In the genomic region with DNA sequence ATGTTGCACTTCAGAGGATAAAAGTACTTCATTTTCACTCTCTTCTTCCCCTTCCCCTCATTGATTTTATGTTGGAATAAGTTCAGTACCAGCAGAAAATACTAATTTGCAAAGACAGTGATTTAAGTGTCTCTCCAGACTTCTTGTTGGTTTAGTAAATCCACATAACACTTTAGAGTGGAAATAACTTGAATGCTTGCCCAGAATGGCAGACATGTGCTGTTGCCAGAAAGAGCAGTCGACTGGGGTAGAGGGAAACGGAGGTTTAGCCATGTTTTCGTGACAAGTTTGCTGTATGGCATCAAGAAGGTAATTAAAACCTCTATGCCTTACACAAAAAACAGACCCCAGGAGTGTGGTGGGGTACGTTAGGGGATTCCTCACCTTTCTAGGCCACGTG, we compare ENCODE assay signal across 21 cellular contexts.
DNase-seq lines count a peak whose midpoint lies in the region; ATAC-seq lines count a peak whose summit lies in the region.
"Had no signal": no experiment of that assay in that cellular context is flagged by ENCODE, and none has a peak within 500 bp of the region (broad histone marks: within the 10 kb centered on the region; RNA-seq: fewer than 3 reads in every experiment).

No MANE protein-coding gene starts in this region.

- DNase-seq in DMS79 (lab: John Stamatoyannopoulos, UW) (peak; percentile 89), MG63 (peak; percentile 10), midbrain (lab: John Stamatoyannopoulos, UW) (peak; percentile 7), NCI-H2196 (lab: John Stamatoyannopoulos, UW; ENCODE audit: unreplicated experiment) (no peak), nucleus accumbens (lab: John Stamatoyannopoulos, UW) (no peak)
- DNase-seq in stimulated activated CD4-positive, alpha-beta T cell treated with anti-CD3 and anti-CD28 coated beads, Interleukin-2, amount 100 ng/mL, for 24 hours: no peak
- DNase-seq: AML-193; Calu3; H7; hypothalamus; Karpas-422; mucosa of descending colon; NCI-H1436; NCI-H526; occipital lobe; stimulated activated CD4-positive, alpha-beta T cell treated with anti-CD3 and anti-CD28 coated beads, Interleukin-4, amount 100 ng/mL, for 24 hours had no signal

- H3K27ac Mint-ChIP-seq in activated T-helper 17 cell treated with anti-CD3 and anti-CD28 coated beads, Interleukin-2, amount 50 U/mL, for 72 hours: peak overlapping the region; percentile 90
- H3K27ac Mint-ChIP-seq: activated naive CD4-positive, alpha-beta T cell treated with anti-CD3 and anti-CD28 coated beads, Interleukin-2, amount 50 U/mL, for 24 hours; WTC11 had no signal

- ATAC-seq in activated T-helper 17 cell treated with anti-CD3 and anti-CD28 coated beads, Interleukin-2, amount 50 U/mL, for 72 hours (replicated peaks): no peak
- ATAC-seq in GM18511 (IDR thresholded peaks at IDR 0.05; ENCODE audit: unreplicated experiment): no peak
- ATAC-seq: mucosa of descending colon, WTC11 had no signal

- H3K4me3 ChIP-seq in MG63: no peak overlapping the region
- H3K4me3 ChIP-seq: mucosa of descending colon, tibial nerve had no signal

- H3K4me3 Mint-ChIP-seq in activated T-helper 17 cell treated with anti-CD3 and anti-CD28 coated beads, Interleukin-2, amount 50 U/mL, for 72 hours: peak overlapping the region; percentile 67
- H3K4me3 Mint-ChIP-seq: activated naive CD4-positive, alpha-beta T cell treated with anti-CD3 and anti-CD28 coated beads, Interleukin-2, amount 50 U/mL, for 24 hours; WTC11 had no signal

- peaks cover 3% of the 10 kb centered on the region for H3K9me3 Mint-ChIP-seq in activated T-helper 17 cell treated with anti-CD3 and anti-CD28 coated beads, Interleukin-2, amount 50 U/mL, for 72 hours

- H3K27me3 ChIP-seq in MG63: no peaks in the 10 kb centered on the region
- H3K27me3 ChIP-seq: tibial nerve had no signal

- H3K36me3 Mint-ChIP-seq in activated T-helper 17 cell treated with anti-CD3 and anti-CD28 coated beads, Interleukin-2, amount 50 U/mL, for 72 hours (ENCODE audit: low read depth): peaks cover 6% of the 10 kb centered on the region
- H3K36me3 Mint-ChIP-seq: WTC11 had no signal

- no peaks in the 10 kb centered on the region for H3K9me3 ChIP-seq in MG63
- H3K9me3 ChIP-seq: mucosa of descending colon had no signal

- no peaks in the 10 kb centered on the region for H3K36me3 ChIP-seq in MG63
- H3K36me3 ChIP-seq: tibial nerve had no signal

- no peaks in the 10 kb centered on the region for H3K27me3 Mint-ChIP-seq in activated T-helper 17 cell treated with anti-CD3 and anti-CD28 coated beads, Interleukin-2, amount 50 U/mL, for 72 hours
- H3K27me3 Mint-ChIP-seq: activated naive CD4-positive, alpha-beta T cell treated with anti-CD3 and anti-CD28 coated beads, Interleukin-2, amount 50 U/mL, for 24 hours had no signal

- H3K4me1 Mint-ChIP-seq in activated T-helper 17 cell treated with anti-CD3 and anti-CD28 coated beads, Interleukin-2, amount 50 U/mL, for 72 hours: peaks cover 27% of the 10 kb centered on the region

Comparison
In these comparisons a context has a peak if more than half of its experiments do, and no peak if none do; other contexts are left out.
1. DNase-seq: peak in DMS79 (single experiment), MG63 (single experiment) and midbrain (single experiment); none in NCI-H2196 (single experiment), stimulated activated CD4-positive, alpha-beta T cell treated with anti-CD3 and anti-CD28 coated beads, Interleukin-2, amount 100 ng/mL, for 24 hours (0 of 2) and nucleus accumbens (0 of 56).